ENCODE assay signal across 14 cellular contexts in genomic region chr10:67722113-67722512, GRCh38. TPM values are rescaled to one million over a fixed set of nuclear protein-coding genes. Genes with fewer than 3 reads are reported as not detected.
DNase-seq lines count a peak whose midpoint lies in the region; ATAC-seq, FAIRE-seq and TF ChIP-seq lines count a peak whose summit lies in the region.
"Had no signal": no experiment of that assay in that cellular context is flagged by ENCODE, and none has a peak within 500 bp of the region (broad histone marks: within the 10 kb centered on the region; RNA-seq: fewer than 3 reads in every experiment).

No MANE protein-coding gene starts in this region.

- intact Hi-C loops in GM12878 (cut with micrococcal nuclease; ENCODE audit: unreplicated experiment): no loop called here

- no peak overlapping the region for H3K27ac ChIP-seq in GM12878 (ENCODE audit: control insufficient read depth, insufficient read depth)
- H3K27ac ChIP-seq: BLaER1, SJSA1 had no signal

- TF ChIP-seq POLR2A in GM12878 (IDR thresholded peaks at IDR 0.05; ENCODE audit: low read depth, low read length): no peak

- H4K20me1 ChIP-seq in GM12878 (ENCODE audit: control insufficient read depth, insufficient read depth): no peaks in the 10 kb centered on the region
- H4K20me1 ChIP-seq: BLaER1 had no signal

- ATAC-seq in GM18873 (IDR thresholded peaks at IDR 0.05; ENCODE audit: low FRiP score, unreplicated experiment) (peak; percentile 53), GM21529 (IDR thresholded peaks at IDR 0.05; ENCODE audit: unreplicated experiment) (peak; percentile 91), HG03095 (IDR thresholded peaks at IDR 0.05; ENCODE audit: unreplicated experiment) (peak; percentile 62), GM12878 (peak; percentile 93)
- ATAC-seq: GM23338 had no signal

- no peaks in the 10 kb centered on the region for H3K27me3 ChIP-seq in GM12878 (replicated peaks in 1 of 2; ENCODE audit: control insufficient read depth in 2 of 2, insufficient read depth in 2 of 2, low read length in 1 of 2)
- H3K27me3 ChIP-seq: BLaER1, SJSA1 had no signal

- no peaks in the 10 kb centered on the region for H3K9me3 ChIP-seq in GM12878 (replicated peaks; ENCODE audit: control insufficient read depth, insufficient read depth, low read length)
- H3K9me3 ChIP-seq: BLaER1, SJSA1 had no signal

- no peak for TF ChIP-seq CTCF in GM12878 (IDR thresholded peaks at IDR 0.05 in 2 of 3, conservative IDR thresholded peaks at IDR 0.05 in 1 of 3; ENCODE audit: control insufficient read depth in 2 of 3, extremely low read depth in 1 of 3, insufficient read depth in 1 of 3, low read depth in 3 of 3, low read length in 3 of 3)

- no peaks in the 10 kb centered on the region for H3K36me3 ChIP-seq in GM12878 (ENCODE audit: control insufficient read depth in 2 of 2, insufficient read depth in 2 of 2, low read length in 1 of 2)
- H3K36me3 ChIP-seq: BLaER1, SJSA1 had no signal

- SMC1A ChIA-PET in GM12878 (lab: Charles Lee; ENCODE audit: uncharacterized antibody, unreplicated experiment): interaction anchor here (0.6 to 3.3 kb wide), 12 partner anchors 9 to 405 kb away, joined by 3 to 13 read pairs (median 4); partner anchors contain the start of gene CTNNA3

- DNase-seq in GM12878 (ENCODE audit: low read depth, low spot score) (no peak), NCI-H748 treated with DMSO at 0.1 percent for 48 hours (lab: John Stamatoyannopoulos, UW) (no peak), ACHN (no peak)
- DNase-seq in activated CD4-positive, CD25-positive, alpha-beta regulatory T cell (lab: John Stamatoyannopoulos, UW): no peak
- DNase-seq: activated CD8-positive, alpha-beta memory T cell treated with anti-CD3 and anti-CD28 coated beads for 24 hours; DMS79; NCI-H2029 treated with DMSO at 0.1 percent for 48 hours had no signal

- H3K4me3 ChIP-seq in GM12878: no peak overlapping the region
- H3K4me3 ChIP-seq: BLaER1, GM23338, lung, SJSA1 had no signal

- no TSS peak for BruUV-seq in GM12878 (replicated peaks; lab: Mats Ljungman, UMichigan)

- POLR2A ChIA-PET in GM12878 (lab: Charles Lee): no interaction called here

- CTCF ChIA-PET in GM12878 (lab: Yijun Ruan, JAX): interaction anchor here (0.9 to 3.8 kb wide), 6 partner anchors 11 to 66 kb away, joined by 3 to 32 read pairs (median 4); partner anchors contain the start of gene CTNNA3

- FAIRE-seq in GM12878 (lab: Jason Lieb, UNC): peak; percentile 77

- no peak overlapping the region for H3K9ac ChIP-seq in GM12878 (ENCODE audit: control insufficient read depth, insufficient read depth, low read length)
- H3K9ac ChIP-seq: BLaER1 had no signal

- TF ChIP-seq RAD21 in GM12878 (IDR thresholded peaks at IDR 0.05; ENCODE audit: insufficient read depth, low read depth, low read length): no peak

- in situ Hi-C loops in GM12878 (cut with MboI) (no loop called here), ACHN (cut with HindIII; ENCODE audit: low pct_ligation_motif_present, low pct_unique_long_range_greater_than_20kb, low sequenced_read_pairs) (no loop called here)

- no peak overlapping the region for H2AFZ ChIP-seq in GM12878 (ENCODE audit: control insufficient read depth, low read depth, low read length)
- H2AFZ ChIP-seq: GM23338 had no signal

- no peaks in the 10 kb centered on the region for H3K79me2 ChIP-seq in GM12878 (ENCODE audit: control insufficient read depth, insufficient read depth, low read length)

- H3K4me1 ChIP-seq in GM12878 (ENCODE audit: control insufficient read depth, insufficient read depth, low read length): peaks cover 3% of the 10 kb centered on the region; the same call in 1 of the 2 replicates
- H3K4me1 ChIP-seq: BLaER1, SJSA1 had no signal

- TF ChIP-seq EP300 in GM12878 (IDR thresholded peaks at IDR 0.05; ENCODE audit: borderline replicate concordance in 1 of 2, control insufficient read depth in 1 of 2, low read depth in 2 of 2, low read length in 2 of 2): no peak

- RAD21 ChIA-PET in GM12878 (lab: Charles Lee; ENCODE audit: unreplicated experiment): interaction anchor here (1.5 to 2.2 kb wide), 4 partner anchors 25 to 56 kb away, joined by 4 to 10 read pairs (median 6); partner anchors contain the start of gene CTNNA3

- no peak overlapping the region for H3K4me2 ChIP-seq in GM12878 (ENCODE audit: control insufficient read depth, insufficient read depth)
- H3K4me2 ChIP-seq: BLaER1, GM23338 had no signal

TF ChIP-seq in GM12878, 131 proteins besides CTCF, POLR2A, EP300 and RAD21 (continues in another document):
- TF ChIP-seq, protein P1, sequence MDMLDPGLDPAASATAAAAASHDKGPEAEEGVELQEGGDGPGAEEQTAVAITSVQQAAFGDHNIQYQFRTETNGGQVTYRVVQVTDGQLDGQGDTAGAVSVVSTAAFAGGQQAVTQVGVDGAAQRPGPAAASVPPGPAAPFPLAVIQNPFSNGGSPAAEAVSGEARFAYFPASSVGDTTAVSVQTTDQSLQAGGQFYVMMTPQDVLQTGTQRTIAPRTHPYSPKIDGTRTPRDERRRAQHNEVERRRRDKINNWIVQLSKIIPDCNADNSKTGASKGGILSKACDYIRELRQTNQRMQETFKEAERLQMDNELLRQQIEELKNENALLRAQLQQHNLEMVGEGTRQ (IDR thresholded peaks at IDR 0.05; ENCODE audit: borderline replicate concordance, low read depth, low read length): no peak
- TF ChIP-seq ESRRA (IDR thresholded peaks at IDR 0.05; ENCODE audit: low read length) (no peak), IRF3 (IDR thresholded peaks at IDR 0.05) (no peak), EED (IDR thresholded peaks at IDR 0.05; ENCODE audit: low read depth) (no peak), ZNF687 (IDR thresholded peaks at IDR 0.05) (no peak)

RNA-seq across cellular contexts. Expression of gene CTNNA3, which starts 26.1 kb away (rescaled TPM):
- total RNA-seq in GM12878 (2013; cell fraction: nucleolus; rRNA removed): 102 and 115 TPM in 2 replicates
- 0.51 and 0.87 TPM in 2 replicates for total RNA-seq in GM12878 (2014; rRNA removed)
- total RNA-seq in GM12878 (2014; rRNA removed; fragmentation: Illumina TruSeq; extraction: Trizol): 0.41 and 0.76 TPM in 2 replicates
- 0.13 and 0.43 TPM in 2 replicates for total RNA-seq in GM12878 (2021)
- polyA plus RNA-seq in GM12878 (2011; ENCODE audit: low read depth): not detected
- 3.9 and 4.5 TPM in 2 replicates for polyA plus RNA-seq in GM12878 (2011; rRNA removed)
- polyA plus RNA-seq in GM12878 (2011; cell fraction: cytosol; rRNA removed): 1.5 and 1.7 TPM in 2 replicates
- polyA plus RNA-seq in GM12878 (2011; cell fraction: nucleus; rRNA removed): 2.8 and 3.8 TPM in 2 replicates
- polyA plus RNA-seq in GM12878 (2012): not detected in 2 replicates
- polyA plus RNA-seq in GM12878 (2014; fragmentation: Illumina TruSeq; extraction: Trizol): 0.06 and 0.12 TPM in 2 replicates
- polyA plus RNA-seq in GM12878 (2014; fragmentation: Nextera tagmentation; extraction: Ambion mirVana): under 1 TPM in 1 of 2 experiments, not detected in 1; 0.15 TPM
- polyA plus RNA-seq in GM12878 (2014; rRNA removed): under 0.01 and 0.27 TPM in 2 replicates
- under 1 TPM in 1 of 2 experiments, not detected in 1; 0.30 TPM for polyA plus RNA-seq in GM12878 (2016; fragmentation: Nextera tagmentation; extraction: Ambion mirVana)
- polyA minus RNA-seq in GM12878 (2011; rRNA and poly(A)+ RNA removed): 11.8 and 19.2 TPM in 2 replicates
- 0.94 and 3.1 TPM in 2 replicates for polyA minus RNA-seq in GM12878 (2011; cell fraction: cytosol; rRNA and poly(A)+ RNA removed)
- 25.8 and 30.3 TPM in 2 replicates for polyA minus RNA-seq in GM12878 (2011; cell fraction: nucleus; rRNA and poly(A)+ RNA removed)
